9 cellular contexts compared by ENCODE assay signal in genomic region chr15:90300988-90301715, GRCh38. TPM values are rescaled to one million over a fixed set of nuclear protein-coding genes. Genes with fewer than 3 reads are reported as not detected.
DNase-seq lines count a peak whose midpoint lies in the region; ATAC-seq and TF ChIP-seq lines count a peak whose summit lies in the region.
"Had no signal": no experiment of that assay in that cellular context is flagged by ENCODE, and none has a peak within 500 bp of the region (broad histone marks: within the 10 kb centered on the region; RNA-seq: fewer than 3 reads in every experiment).

No MANE protein-coding gene starts in this region.

- H3K9ac ChIP-seq in ES-I3 (ENCODE audit: low read depth, low read length) (peak overlapping the region; percentile 12; the same call in 1 of the 2 replicates), Loucy (ENCODE audit: low read depth, low read length, poor library complexity, severe bottlenecking) (no peak overlapping the region), colonic mucosa (ENCODE audit: low read depth in 2 of 2, low read length in 2 of 2) (no peak overlapping the region)

- intact Hi-C loops in activated CD4-positive, alpha-beta T cell treated with anti-CD3 and anti-CD28 coated beads for 36 hours (cut with DNase I, micrococcal nuclease), result no loop called here
- intact Hi-C loops in colonic mucosa (cut with DNase I), result no loop called here

- H3K36me3 Mint-ChIP-seq in activated CD4-positive, alpha-beta T cell treated with anti-CD3 and anti-CD28 coated beads for 36 hours (ENCODE audit: low read depth), result no peaks in the 10 kb centered on the region
- H3K36me3 Mint-ChIP-seq: activated naive CD8-positive, alpha-beta T cell had no signal

- H3K27me3 Mint-ChIP-seq in activated CD4-positive, alpha-beta T cell treated with anti-CD3 and anti-CD28 coated beads for 36 hours, result no peaks in the 10 kb centered on the region

- H3K9me3 ChIP-seq in ES-I3 (ENCODE audit: control insufficient read depth, insufficient read depth, low read length) (no peaks in the 10 kb centered on the region), Loucy (ENCODE audit: insufficient read depth, low read depth, low read length) (no peaks in the 10 kb centered on the region), colonic mucosa (no peaks in the 10 kb centered on the region)

- H3K79me2 ChIP-seq in Loucy (ENCODE audit: insufficient read depth, low read length), result no peaks in the 10 kb centered on the region

- H3K27ac ChIP-seq in colonic mucosa, result no peak overlapping the region

- no peaks in the 10 kb centered on the region for H3K9me3 Mint-ChIP-seq in activated CD4-positive, alpha-beta T cell treated with anti-CD3 and anti-CD28 coated beads for 36 hours (ENCODE audit: low read depth)

- H3K27me3 ChIP-seq in Loucy (ENCODE audit: insufficient read depth, low read length, poor library complexity, severe bottlenecking) (no peaks in the 10 kb centered on the region), colonic mucosa (no peaks in the 10 kb centered on the region)

- no peaks in the 10 kb centered on the region for H4K20me1 ChIP-seq in Loucy (ENCODE audit: insufficient read depth, low read length, poor library complexity, severe bottlenecking)

- CTCF ChIA-PET in activated CD4-positive, alpha-beta T cell treated with anti-CD3 and anti-CD28 coated beads for 36 hours (lab: Charles Lee), result interaction anchor here (0.6 to 8.3 kb wide), 31 partner anchors 7 to 589 kb away, joined by 3 to 94 read pairs (median 4); partner anchors contain the start of gene SEMA4B

- no peaks in the 10 kb centered on the region for H3K9me2 ChIP-seq in Loucy (replicated peaks; ENCODE audit: low read depth, low read length)

- peak; percentile 80 for DNase-seq in activated CD4-positive, alpha-beta T cell treated with anti-CD3 and anti-CD28 coated beads for 36 hours
- DNase-seq in colonic mucosa (peak; percentile 70), lung microvascular endothelial cell (ENCODE audit: low read depth in 2 of 2) (peak; percentile 55 to 59), Ammon's horn (ENCODE audit: low spot score) (no peak)
- peak; percentile 27 for DNase-seq in stimulated activated CD8-positive, alpha-beta memory T cell treated with anti-CD3 and anti-CD28 coated beads, Interleukin-7, amount 100 ng/mL, for 24 hours (ENCODE audit: low read depth)

- H3K4me3 Mint-ChIP-seq in activated CD4-positive, alpha-beta T cell treated with anti-CD3 and anti-CD28 coated beads for 36 hours, result no peak overlapping the region
- H3K4me3 Mint-ChIP-seq: activated naive CD8-positive, alpha-beta T cell had no signal

- H2AFZ ChIP-seq in Loucy (ENCODE audit: low read length), result peak overlapping the region; percentile 34

- no peaks in the 10 kb centered on the region for H3F3A ChIP-seq in Loucy (ENCODE audit: low read depth)

- POLR2A ChIA-PET in activated CD4-positive, alpha-beta T cell treated with anti-CD3 and anti-CD28 coated beads for 36 hours (lab: Charles Lee), result interaction anchor here (0.6 kb wide), 2 partner anchors 413 to 643 kb away, joined by 3 to 12 read pairs; no protein-coding TSS in a partner anchor

- H3K4me2 ChIP-seq in Loucy (ENCODE audit: low read depth, low read length, poor library complexity, severe bottlenecking), result no peak overlapping the region

- no peak overlapping the region for H3K4me3 ChIP-seq in Loucy (ENCODE audit: low read length, poor library complexity, severe bottlenecking)
- H3K4me3 ChIP-seq in colonic mucosa, result no peak overlapping the region

- H3K4me1 ChIP-seq in ES-I3 (ENCODE audit: insufficient read depth, low read length), result peaks cover 8% of the 10 kb centered on the region; the same call in 1 of the 2 replicates
- H3K4me1 ChIP-seq in Loucy (ENCODE audit: insufficient read depth, low read length, poor library complexity, severe bottlenecking), result peaks cover 1% of the 10 kb centered on the region
- no peaks in the 10 kb centered on the region for H3K4me1 ChIP-seq in colonic mucosa

- H3K4me1 Mint-ChIP-seq in activated CD4-positive, alpha-beta T cell treated with anti-CD3 and anti-CD28 coated beads for 36 hours, result peaks cover 31% of the 10 kb centered on the region

- TF ChIP-seq CTCF in Loucy (conservative IDR thresholded peaks at IDR 0.05; ENCODE audit: low read length), result peak; percentile 98
- TF ChIP-seq CTCF in colonic mucosa (IDR thresholded peaks at IDR 0.05), result peak; percentile 77

- ATAC-seq in activated CD4-positive, alpha-beta T cell treated with anti-CD3 and anti-CD28 coated beads for 36 hours, result peak; percentile 69
- ATAC-seq in HG03097 (IDR thresholded peaks at IDR 0.05; ENCODE audit: low FRiP score, unreplicated experiment), result no peak

- no peaks in the 10 kb centered on the region for H3K36me3 ChIP-seq in ES-I3 (ENCODE audit: insufficient read depth, low read length)
- H3K36me3 ChIP-seq in Loucy (ENCODE audit: insufficient read depth, low read length), result no peaks in the 10 kb centered on the region
- H3K36me3 ChIP-seq in colonic mucosa, result no peaks in the 10 kb centered on the region

- peak overlapping the region; percentile 25 for H3K27ac Mint-ChIP-seq in activated CD4-positive, alpha-beta T cell treated with anti-CD3 and anti-CD28 coated beads for 36 hours
- H3K27ac Mint-ChIP-seq: activated naive CD8-positive, alpha-beta T cell had no signal

RNA-seq across cellular contexts. Expression of gene NGRN, which starts 35.7 kb away (rescaled TPM):
- 10 to 100 TPM; 22.0 to 23.9 TPM for total RNA-seq in activated CD4-positive, alpha-beta T cell treated with anti-CD3 and anti-CD28 coated beads for 36 hours
- total RNA-seq in colonic mucosa (10 to 100 TPM; 56.5 to 60.4 TPM), lung microvascular endothelial cell (45.5 and 91.7 TPM in 2 replicates)

RNA-seq across cellular contexts. Expression of gene ZNF774, which starts 50.9 kb away (rescaled TPM):
- total RNA-seq in activated CD4-positive, alpha-beta T cell treated with anti-CD3 and anti-CD28 coated beads for 36 hours, result 1 to 10 TPM; 1.5 to 2.0 TPM
- total RNA-seq in colonic mucosa, result 10 to 100 TPM; 13.7 to 13.9 TPM
- 0.65 and 0.79 TPM in 2 replicates for total RNA-seq in lung microvascular endothelial cell

RNA-seq across cellular contexts. Expression of gene TTLL13, which starts 51.8 kb away (rescaled TPM):
- total RNA-seq in activated CD4-positive, alpha-beta T cell treated with anti-CD3 and anti-CD28 coated beads for 36 hours, result under 1 TPM; 0.39 to 0.46 TPM
- total RNA-seq in colonic mucosa (1 to 10 TPM in 1 of 2 donors, under 1 TPM in 1; 0.35 to 1.2 TPM), lung microvascular endothelial cell (under 0.01 TPM in 2 replicates)
